Comparison of ENCODE assay signal across 1 cellular context in genomic region chr19:11798391-11799296, GRCh38.
A peak's percentile ranks its signal among the peaks of the same experiment; 100 is the strongest.
TF ChIP-seq lines count a peak whose summit lies in the region.

ZNF491 (plus strand) TSS chr19:11798523; CDS start chr19:11805954, 7,431 bp downstream.

TF ChIP-seq in K562, 482 proteins besides CTCF, POLR2A, EP300 and RAD21 (continued from another document and continues in another):
- TF ChIP-seq ZBTB40 (IDR thresholded peaks at IDR 0.05) (no peak), ZBTB40 (CRISPR knock-in tag; IDR thresholded peaks at IDR 0.05) (no peak), STAT5A (IDR thresholded peaks at IDR 0.05; ENCODE audit: borderline replicate concordance, low read length) (no peak), ZBTB9 (CRISPR knock-in tag; IDR thresholded peaks at IDR 0.05) (no peak), ZNF699 (CRISPR knock-in tag; IDR thresholded peaks at IDR 0.05; ENCODE audit: insufficient replicate concordance) (no peak), CSDE1 (IDR thresholded peaks at IDR 0.05) (no peak), CREBBP (IDR thresholded peaks at IDR 0.05; ENCODE audit: low read depth, low read length) (no peak), KAT2B (IDR thresholded peaks at IDR 0.05; ENCODE audit: low read depth, low read length) (no peak), HDAC2 (IDR thresholded peaks at IDR 0.05) (no peak), POLR2AphosphoS5 (IDR thresholded peaks at IDR 0.05; ENCODE audit: control insufficient read depth, insufficient read depth, low read depth, low read length) (no peak), E2F3 (CRISPR knock-in tag; IDR thresholded peaks at IDR 0.05) (no peak), MXI1 (IDR thresholded peaks at IDR 0.05; ENCODE audit: low read depth, low read length) (no peak), ZNF217 (CRISPR knock-in tag; IDR thresholded peaks at IDR 0.05) (no peak), ZNF318 (IDR thresholded peaks at IDR 0.05; ENCODE audit: borderline replicate concordance in 1 of 2, low read depth in 1 of 2) (no peak), FOSL1 (tag; conservative IDR thresholded peaks at IDR 0.05) (no peak), NR1H2 (CRISPR knock-in tag; IDR thresholded peaks at IDR 0.05) (no peak), BMI1 (IDR thresholded peaks at IDR 0.05; ENCODE audit: low read length) (no peak), TARDBP (IDR thresholded peaks at IDR 0.05) (no peak), MYNN (IDR thresholded peaks at IDR 0.05) (no peak), MYNN (CRISPR knock-in tag; IDR thresholded peaks at IDR 0.05) (no peak), NUFIP1 (IDR thresholded peaks at IDR 0.05; ENCODE audit: partially characterized antibody) (no peak), RBM15 (IDR thresholded peaks at IDR 0.05; ENCODE audit: insufficient read depth, low read length) (no peak), STAT5B (CRISPR knock-in tag; IDR thresholded peaks at IDR 0.05) (no peak), EGR1 (conservative IDR thresholded peaks at IDR 0.05) (no peak), NFYB (IDR thresholded peaks at IDR 0.05; ENCODE audit: extremely low read depth, insufficient read length) (peak; percentile 82), ZNF274 (IDR thresholded peaks at IDR 0.05; ENCODE audit: borderline replicate concordance, low read depth, low read length) (no peak)
- TF ChIP-seq, protein P1, sequence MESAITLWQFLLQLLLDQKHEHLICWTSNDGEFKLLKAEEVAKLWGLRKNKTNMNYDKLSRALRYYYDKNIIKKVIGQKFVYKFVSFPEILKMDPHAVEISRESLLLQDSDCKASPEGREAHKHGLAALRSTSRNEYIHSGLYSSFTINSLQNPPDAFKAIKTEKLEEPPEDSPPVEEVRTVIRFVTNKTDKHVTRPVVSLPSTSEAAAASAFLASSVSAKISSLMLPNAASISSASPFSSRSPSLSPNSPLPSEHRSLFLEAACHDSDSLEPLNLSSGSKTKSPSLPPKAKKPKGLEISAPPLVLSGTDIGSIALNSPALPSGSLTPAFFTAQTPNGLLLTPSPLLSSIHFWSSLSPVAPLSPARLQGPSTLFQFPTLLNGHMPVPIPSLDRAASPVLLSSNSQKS (CRISPR knock-in tag; IDR thresholded peaks at IDR 0.05) = no peak
- TF ChIP-seq, protein P2, sequence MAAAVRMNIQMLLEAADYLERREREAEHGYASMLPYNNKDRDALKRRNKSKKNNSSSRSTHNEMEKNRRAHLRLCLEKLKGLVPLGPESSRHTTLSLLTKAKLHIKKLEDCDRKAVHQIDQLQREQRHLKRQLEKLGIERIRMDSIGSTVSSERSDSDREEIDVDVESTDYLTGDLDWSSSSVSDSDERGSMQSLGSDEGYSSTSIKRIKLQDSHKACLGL (CRISPR knock-in tag; IDR thresholded peaks at IDR 0.05; ENCODE audit: borderline replicate concordance, poor library complexity, severe bottlenecking) = no peak
- TF ChIP-seq, protein P3, sequence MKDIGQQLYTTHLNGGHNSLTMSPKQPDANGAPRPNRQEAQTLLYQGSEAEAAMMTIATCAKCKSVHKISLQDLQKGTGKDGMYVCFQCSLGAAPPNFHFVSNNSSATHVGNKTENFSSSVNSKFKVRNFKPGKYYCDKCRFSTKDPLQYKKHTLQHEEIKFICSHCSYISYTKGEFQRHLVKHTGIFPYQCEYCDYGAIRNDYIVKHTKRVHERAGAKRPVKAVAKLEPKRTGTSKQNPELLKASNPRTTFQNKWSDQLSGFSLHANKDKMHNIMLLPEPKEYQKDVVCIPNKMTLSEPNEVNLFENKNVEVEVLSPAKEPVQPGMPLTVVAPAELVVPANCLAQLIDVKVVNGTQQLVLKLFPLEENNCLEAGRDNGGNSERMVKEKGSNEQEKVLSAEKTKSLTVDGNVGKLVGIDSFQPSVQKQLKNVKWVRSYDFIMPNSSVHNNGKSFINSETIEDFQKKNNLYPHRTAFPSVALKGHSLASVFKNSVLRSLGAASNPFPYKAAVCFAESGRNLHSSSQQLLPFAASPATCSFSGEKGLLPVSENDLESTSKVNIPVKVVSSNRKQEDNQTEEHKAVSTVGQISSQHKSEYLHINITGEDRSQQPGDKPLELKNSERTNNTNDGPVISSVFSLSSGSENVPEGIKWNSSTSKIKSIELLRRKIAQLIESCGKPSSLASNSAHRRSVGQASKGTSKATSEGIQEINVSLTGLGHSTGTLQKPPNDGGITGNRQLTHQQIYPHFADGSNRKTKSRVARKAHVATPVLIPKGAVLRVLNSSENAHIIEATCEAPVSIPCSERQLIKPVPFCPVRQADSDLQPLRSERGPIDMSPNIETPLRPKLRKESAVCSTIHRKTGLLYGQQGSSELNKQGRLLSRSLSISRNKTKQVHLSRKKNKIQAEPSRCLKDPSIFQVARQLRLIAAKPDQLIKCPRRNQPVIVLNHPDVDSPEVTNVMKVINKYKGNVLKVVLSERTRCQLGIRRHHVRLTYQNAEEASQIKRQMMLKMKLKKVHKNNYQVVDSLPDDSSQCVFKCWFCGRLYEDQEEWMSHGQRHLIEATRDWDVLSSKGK (CRISPR knock-in tag; IDR thresholded peaks at IDR 0.05) = no peak
